ENCODE assay signal across 1 cellular context in genomic region chr12:89349814-89350213, GRCh38.
TF ChIP-seq lines count a peak whose summit lies in the region.

No MANE protein-coding gene starts in this region.

TF ChIP-seq in IMR-90, 13 proteins besides CTCF, POLR2A, EP300 and RAD21 (continued from another document):
- TF ChIP-seq ELK1 (IDR thresholded peaks at IDR 0.05; ENCODE audit: borderline replicate concordance, low read depth, low read length) (no peak), MXI1 (IDR thresholded peaks at IDR 0.05; ENCODE audit: borderline replicate concordance, low read depth, low read length) (no peak), NFE2L2 (IDR thresholded peaks at IDR 0.05; ENCODE audit: low read depth, low read length) (no peak), RFX5 (IDR thresholded peaks at IDR 0.05; ENCODE audit: low read depth, low read length) (no peak), BHLHE40 (IDR thresholded peaks at IDR 0.05; ENCODE audit: low read depth, low read length) (no peak), RCOR1 (IDR thresholded peaks at IDR 0.05; ENCODE audit: insufficient replicate concordance, low read length) (no peak), SMC3 (IDR thresholded peaks at IDR 0.05; ENCODE audit: low read depth, low read length) (no peak)
